ENCODE assay signal across 8 cellular contexts in genomic region chr11:72813740-72814138, GRCh38.
DNase-seq lines count a peak whose midpoint lies in the region; ATAC-seq and TF ChIP-seq lines count a peak whose summit lies in the region.

No MANE protein-coding gene starts in this region.

- ATAC-seq in HG02642 (IDR thresholded peaks at IDR 0.05; ENCODE audit: poor library complexity, unreplicated experiment) = peak; percentile 59

- TF ChIP-seq CTCF in GM13976 (IDR thresholded peaks at IDR 0.05; ENCODE audit: borderline replicate concordance, control extremely low read depth, extremely low read depth, insufficient read depth, missing control alignments) (no peak), NB4 (IDR thresholded peaks at IDR 0.05; ENCODE audit: low read depth, low read length) (no peak)

- in situ Hi-C loops in GM13976 (cut with MboI; ENCODE audit: low sequenced_read_pairs, unreplicated experiment) = no loop called here

- TF ChIP-seq POLR2A in NB4 (IDR thresholded peaks at IDR 0.05; ENCODE audit: extremely low read depth, insufficient read length) = peak; percentile 67

- H3K4me3 ChIP-seq in NB4 (ENCODE audit: low read depth, low read length) = peak overlapping the region; percentile 66

- DNase-seq in AG08395 (ENCODE audit: low spot score) (peak; percentile 81), GM13976 (ENCODE audit: low spot score) (peak; percentile 88), NB4 (ENCODE audit: low read depth) (no peak), SW480 (ENCODE audit: low spot score) (peak; percentile 58), dedifferentiated amniotic fluid mesenchymal stem cell (ENCODE audit: extremely low spot score) (peak; percentile 60), medulla oblongata (ENCODE audit: extremely low spot score) (peak; percentile 84)
- peak; percentile 87 for DNase-seq in stimulated activated naive CD4-positive, alpha-beta T cell treated with Interleukin-2 at 50 U/mL for 16 hours (lab: John Stamatoyannopoulos, UW)
